ENCODE assay signal across 1 cellular context in the genomic region with DNA sequence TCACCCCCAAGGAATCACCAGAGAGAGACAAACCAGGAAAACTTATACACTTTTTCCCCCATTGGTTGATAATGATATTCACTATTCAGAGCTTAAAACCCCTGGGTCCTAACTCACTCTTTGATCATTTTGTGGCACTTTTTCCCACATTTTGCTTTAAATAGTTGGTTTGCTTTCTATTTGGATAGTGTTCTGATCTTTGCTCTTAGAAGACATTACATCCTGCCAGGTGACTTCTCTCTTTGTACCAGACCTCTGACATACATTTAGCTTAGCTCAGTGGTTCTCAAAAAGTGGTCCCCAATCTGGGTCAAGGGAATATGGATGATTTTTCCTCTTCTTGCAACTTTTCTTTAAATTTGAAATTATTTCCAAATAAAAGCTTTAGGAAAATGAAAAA.
TF ChIP-seq lines count a peak whose summit lies in the region.

No MANE protein-coding gene starts in this region.

TF ChIP-seq in HepG2, 621 proteins besides CTCF, POLR2A, EP300 and RAD21 (continued from another document):
- TF ChIP-seq ETV5 (CRISPR knock-in tag; IDR thresholded peaks at IDR 0.05; ENCODE audit: borderline replicate concordance) (peak; percentile 72; the same call in 1 of the 2 replicates), ONECUT2 (CRISPR knock-in tag; IDR thresholded peaks at IDR 0.05) (no peak), ZIK1 (CRISPR knock-in tag; IDR thresholded peaks at IDR 0.05; ENCODE audit: borderline replicate concordance, low read depth) (no peak), HOXA3 (CRISPR knock-in tag; IDR thresholded peaks at IDR 0.05) (no peak), KLF6 (CRISPR knock-in tag; IDR thresholded peaks at IDR 0.05) (no peak), HNF4A (CRISPR knock-in tag; IDR thresholded peaks at IDR 0.05) (peak; percentile 72), ZNF431 (CRISPR knock-in tag; IDR thresholded peaks at IDR 0.05; ENCODE audit: borderline replicate concordance, low read depth) (no peak), MED1 (CRISPR knock-in tag; IDR thresholded peaks at IDR 0.05) (peak; percentile 82), MXD4 (CRISPR knock-in tag; IDR thresholded peaks at IDR 0.05) (no peak), ZSCAN31 (CRISPR knock-in tag; IDR thresholded peaks at IDR 0.05; ENCODE audit: low read depth) (no peak), ZNF644 (CRISPR knock-in tag; IDR thresholded peaks at IDR 0.05; ENCODE audit: low read depth) (peak; percentile 57; the same call in 1 of the 2 replicates), ATF1 (CRISPR knock-in tag; IDR thresholded peaks at IDR 0.05) (no peak), ZNF354B (CRISPR knock-in tag; IDR thresholded peaks at IDR 0.05) (no peak), TEAD3 (CRISPR knock-in tag; optimal IDR thresholded peaks at IDR 0.05; ENCODE audit: borderline replicate concordance) (peak; percentile 49), KAT8 (CRISPR knock-in tag; IDR thresholded peaks at IDR 0.05) (0 out of 2 replicates have a peak, but pooled peaks have one; percentile 16), ZNF282 (IDR thresholded peaks at IDR 0.05; ENCODE audit: partially characterized antibody) (no peak), ESRRA (CRISPR knock-in tag; IDR thresholded peaks at IDR 0.05; ENCODE audit: low read depth) (no peak), MBD4 (IDR thresholded peaks at IDR 0.05; ENCODE audit: borderline replicate concordance, low read length) (peak; percentile 22; the same call in 1 of the 2 replicates), SRSF9 (IDR thresholded peaks at IDR 0.05; ENCODE audit: borderline replicate concordance, insufficient read depth, low read depth, low read length, poor library complexity, severe bottlenecking) (no peak), NONO (IDR thresholded peaks at IDR 0.05) (no peak), NONO (CRISPR knock-in tag; conservative IDR thresholded peaks at IDR 0.05) (no peak), KDM6A (CRISPR knock-in tag; IDR thresholded peaks at IDR 0.05; ENCODE audit: low read depth) (0 out of 2 replicates have a peak, but pooled peaks have one; percentile 16), RXRB (CRISPR knock-in tag; IDR thresholded peaks at IDR 0.05; ENCODE audit: borderline replicate concordance) (peak; percentile 93), SOX5 (CRISPR knock-in tag; IDR thresholded peaks at IDR 0.05; ENCODE audit: borderline replicate concordance) (peak; percentile 64; the same call in 1 of the 2 replicates), NFIC (IDR thresholded peaks at IDR 0.05; ENCODE audit: low read length) (0 out of 2 replicates have a peak, but pooled peaks have one; percentile 30), HDAC2 (CRISPR knock-in tag; IDR thresholded peaks at IDR 0.05) (peak; percentile 40), ISL2 (CRISPR knock-in tag; IDR thresholded peaks at IDR 0.05) (peak; percentile 34; the same call in 1 of the 2 replicates), MEF2D (CRISPR knock-in tag; IDR thresholded peaks at IDR 0.05) (no peak; the same call in 1 of the 2 replicates), SP4 (CRISPR knock-in tag; IDR thresholded peaks at IDR 0.05) (no peak), NFYB (CRISPR knock-in tag; IDR thresholded peaks at IDR 0.05) (no peak), HOXA7 (CRISPR knock-in tag; IDR thresholded peaks at IDR 0.05) (no peak), ZSCAN29 (CRISPR knock-in tag; conservative IDR thresholded peaks at IDR 0.05) (no peak), ZKSCAN8 (CRISPR knock-in tag; IDR thresholded peaks at IDR 0.05; ENCODE audit: borderline replicate concordance) (peak; percentile 26; the same call in 1 of the 2 replicates), NFE2L1 (CRISPR knock-in tag; IDR thresholded peaks at IDR 0.05; ENCODE audit: borderline replicate concordance) (no peak), TOE1 (CRISPR knock-in tag; IDR thresholded peaks at IDR 0.05) (no peak), MEIS1 (CRISPR knock-in tag; IDR thresholded peaks at IDR 0.05; ENCODE audit: borderline replicate concordance) (0 out of 2 replicates have a peak, but pooled peaks have one; percentile 25)
- TF ChIP-seq, protein P1, sequence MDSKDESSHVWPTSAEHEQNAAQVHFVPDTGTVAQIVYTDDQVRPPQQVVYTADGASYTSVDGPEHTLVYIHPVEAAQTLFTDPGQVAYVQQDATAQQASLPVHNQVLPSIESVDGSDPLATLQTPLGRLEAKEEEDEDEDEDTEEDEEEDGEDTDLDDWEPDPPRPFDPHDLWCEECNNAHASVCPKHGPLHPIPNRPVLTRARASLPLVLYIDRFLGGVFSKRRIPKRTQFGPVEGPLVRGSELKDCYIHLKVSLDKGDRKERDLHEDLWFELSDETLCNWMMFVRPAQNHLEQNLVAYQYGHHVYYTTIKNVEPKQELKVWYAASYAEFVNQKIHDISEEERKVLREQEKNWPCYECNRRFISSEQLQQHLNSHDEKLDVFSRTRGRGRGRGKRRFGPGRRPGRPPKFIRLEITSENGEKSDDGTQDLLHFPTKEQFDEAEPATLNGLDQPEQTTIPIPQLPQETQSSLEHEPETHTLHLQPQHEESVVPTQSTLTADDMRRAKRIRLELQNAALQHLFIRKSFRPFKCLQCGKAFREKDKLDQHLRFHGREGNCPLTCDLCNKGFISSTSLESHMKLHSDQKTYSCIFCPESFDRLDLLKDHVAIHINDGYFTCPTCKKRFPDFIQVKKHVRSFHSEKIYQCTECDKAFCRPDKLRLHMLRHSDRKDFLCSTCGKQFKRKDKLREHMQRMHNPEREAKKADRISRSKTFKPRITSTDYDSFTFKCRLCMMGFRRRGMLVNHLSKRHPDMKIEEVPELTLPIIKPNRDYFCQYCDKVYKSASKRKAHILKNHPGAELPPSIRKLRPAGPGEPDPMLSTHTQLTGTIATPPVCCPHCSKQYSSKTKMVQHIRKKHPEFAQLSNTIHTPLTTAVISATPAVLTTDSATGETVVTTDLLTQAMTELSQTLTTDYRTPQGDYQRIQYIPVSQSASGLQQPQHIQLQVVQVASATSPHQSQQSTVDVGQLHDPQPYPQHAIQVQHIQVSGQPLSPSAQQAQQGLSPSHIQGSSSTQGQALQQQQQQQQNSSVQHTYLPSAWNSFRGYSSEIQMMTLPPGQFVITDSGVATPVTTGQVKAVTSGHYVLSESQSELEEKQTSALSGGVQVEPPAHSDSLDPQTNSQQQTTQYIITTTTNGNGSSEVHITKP (CRISPR knock-in tag; IDR thresholded peaks at IDR 0.05; ENCODE audit: low read depth) = no peak
- TF ChIP-seq, protein P2, sequence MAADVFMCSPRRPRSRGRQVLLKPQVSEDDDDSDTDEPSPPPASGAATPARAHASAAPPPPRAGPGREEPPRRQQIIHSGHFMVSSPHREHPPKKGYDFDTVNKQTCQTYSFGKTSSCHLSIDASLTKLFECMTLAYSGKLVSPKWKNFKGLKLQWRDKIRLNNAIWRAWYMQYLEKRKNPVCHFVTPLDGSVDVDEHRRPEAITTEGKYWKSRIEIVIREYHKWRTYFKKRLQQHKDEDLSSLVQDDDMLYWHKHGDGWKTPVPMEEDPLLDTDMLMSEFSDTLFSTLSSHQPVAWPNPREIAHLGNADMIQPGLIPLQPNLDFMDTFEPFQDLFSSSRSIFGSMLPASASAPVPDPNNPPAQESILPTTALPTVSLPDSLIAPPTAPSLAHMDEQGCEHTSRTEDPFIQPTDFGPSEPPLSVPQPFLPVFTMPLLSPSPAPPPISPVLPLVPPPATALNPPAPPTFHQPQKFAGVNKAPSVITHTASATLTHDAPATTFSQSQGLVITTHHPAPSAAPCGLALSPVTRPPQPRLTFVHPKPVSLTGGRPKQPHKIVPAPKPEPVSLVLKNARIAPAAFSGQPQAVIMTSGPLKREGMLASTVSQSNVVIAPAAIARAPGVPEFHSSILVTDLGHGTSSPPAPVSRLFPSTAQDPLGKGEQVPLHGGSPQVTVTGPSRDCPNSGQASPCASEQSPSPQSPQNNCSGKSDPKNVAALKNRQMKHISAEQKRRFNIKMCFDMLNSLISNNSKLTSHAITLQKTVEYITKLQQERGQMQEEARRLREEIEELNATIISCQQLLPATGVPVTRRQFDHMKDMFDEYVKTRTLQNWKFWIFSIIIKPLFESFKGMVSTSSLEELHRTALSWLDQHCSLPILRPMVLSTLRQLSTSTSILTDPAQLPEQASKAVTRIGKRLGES (CRISPR knock-in tag; IDR thresholded peaks at IDR 0.05; ENCODE audit: borderline replicate concordance) = no peak
- TF ChIP-seq, protein P3, sequence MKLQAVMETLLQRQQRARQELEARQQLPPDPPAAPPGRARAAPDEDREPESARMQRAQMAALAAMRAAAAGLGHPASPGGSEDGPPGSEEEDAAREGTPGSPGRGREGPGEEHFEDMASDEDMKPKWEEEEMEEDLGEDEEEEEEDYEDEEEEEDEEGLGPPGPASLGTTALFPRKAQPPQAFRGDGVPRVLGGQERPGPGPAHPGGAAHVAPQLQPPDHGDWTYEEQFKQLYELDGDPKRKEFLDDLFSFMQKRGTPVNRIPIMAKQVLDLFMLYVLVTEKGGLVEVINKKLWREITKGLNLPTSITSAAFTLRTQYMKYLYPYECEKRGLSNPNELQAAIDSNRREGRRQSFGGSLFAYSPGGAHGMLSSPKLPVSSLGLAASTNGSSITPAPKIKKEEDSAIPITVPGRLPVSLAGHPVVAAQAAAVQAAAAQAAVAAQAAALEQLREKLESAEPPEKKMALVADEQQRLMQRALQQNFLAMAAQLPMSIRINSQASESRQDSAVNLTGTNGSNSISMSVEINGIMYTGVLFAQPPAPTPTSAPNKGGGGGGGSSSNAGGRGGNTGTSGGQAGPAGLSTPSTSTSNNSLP (IDR thresholded peaks at IDR 0.05; ENCODE audit: low read depth, low read length) = no peak
- TF ChIP-seq, protein P4, sequence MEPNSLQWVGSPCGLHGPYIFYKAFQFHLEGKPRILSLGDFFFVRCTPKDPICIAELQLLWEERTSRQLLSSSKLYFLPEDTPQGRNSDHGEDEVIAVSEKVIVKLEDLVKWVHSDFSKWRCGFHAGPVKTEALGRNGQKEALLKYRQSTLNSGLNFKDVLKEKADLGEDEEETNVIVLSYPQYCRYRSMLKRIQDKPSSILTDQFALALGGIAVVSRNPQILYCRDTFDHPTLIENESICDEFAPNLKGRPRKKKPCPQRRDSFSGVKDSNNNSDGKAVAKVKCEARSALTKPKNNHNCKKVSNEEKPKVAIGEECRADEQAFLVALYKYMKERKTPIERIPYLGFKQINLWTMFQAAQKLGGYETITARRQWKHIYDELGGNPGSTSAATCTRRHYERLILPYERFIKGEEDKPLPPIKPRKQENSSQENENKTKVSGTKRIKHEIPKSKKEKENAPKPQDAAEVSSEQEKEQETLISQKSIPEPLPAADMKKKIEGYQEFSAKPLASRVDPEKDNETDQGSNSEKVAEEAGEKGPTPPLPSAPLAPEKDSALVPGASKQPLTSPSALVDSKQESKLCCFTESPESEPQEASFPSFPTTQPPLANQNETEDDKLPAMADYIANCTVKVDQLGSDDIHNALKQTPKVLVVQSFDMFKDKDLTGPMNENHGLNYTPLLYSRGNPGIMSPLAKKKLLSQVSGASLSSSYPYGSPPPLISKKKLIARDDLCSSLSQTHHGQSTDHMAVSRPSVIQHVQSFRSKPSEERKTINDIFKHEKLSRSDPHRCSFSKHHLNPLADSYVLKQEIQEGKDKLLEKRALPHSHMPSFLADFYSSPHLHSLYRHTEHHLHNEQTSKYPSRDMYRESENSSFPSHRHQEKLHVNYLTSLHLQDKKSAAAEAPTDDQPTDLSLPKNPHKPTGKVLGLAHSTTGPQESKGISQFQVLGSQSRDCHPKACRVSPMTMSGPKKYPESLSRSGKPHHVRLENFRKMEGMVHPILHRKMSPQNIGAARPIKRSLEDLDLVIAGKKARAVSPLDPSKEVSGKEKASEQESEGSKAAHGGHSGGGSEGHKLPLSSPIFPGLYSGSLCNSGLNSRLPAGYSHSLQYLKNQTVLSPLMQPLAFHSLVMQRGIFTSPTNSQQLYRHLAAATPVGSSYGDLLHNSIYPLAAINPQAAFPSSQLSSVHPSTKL (CRISPR knock-in tag; IDR thresholded peaks at IDR 0.05) = peak; percentile 81
- TF ChIP-seq, protein P5, sequence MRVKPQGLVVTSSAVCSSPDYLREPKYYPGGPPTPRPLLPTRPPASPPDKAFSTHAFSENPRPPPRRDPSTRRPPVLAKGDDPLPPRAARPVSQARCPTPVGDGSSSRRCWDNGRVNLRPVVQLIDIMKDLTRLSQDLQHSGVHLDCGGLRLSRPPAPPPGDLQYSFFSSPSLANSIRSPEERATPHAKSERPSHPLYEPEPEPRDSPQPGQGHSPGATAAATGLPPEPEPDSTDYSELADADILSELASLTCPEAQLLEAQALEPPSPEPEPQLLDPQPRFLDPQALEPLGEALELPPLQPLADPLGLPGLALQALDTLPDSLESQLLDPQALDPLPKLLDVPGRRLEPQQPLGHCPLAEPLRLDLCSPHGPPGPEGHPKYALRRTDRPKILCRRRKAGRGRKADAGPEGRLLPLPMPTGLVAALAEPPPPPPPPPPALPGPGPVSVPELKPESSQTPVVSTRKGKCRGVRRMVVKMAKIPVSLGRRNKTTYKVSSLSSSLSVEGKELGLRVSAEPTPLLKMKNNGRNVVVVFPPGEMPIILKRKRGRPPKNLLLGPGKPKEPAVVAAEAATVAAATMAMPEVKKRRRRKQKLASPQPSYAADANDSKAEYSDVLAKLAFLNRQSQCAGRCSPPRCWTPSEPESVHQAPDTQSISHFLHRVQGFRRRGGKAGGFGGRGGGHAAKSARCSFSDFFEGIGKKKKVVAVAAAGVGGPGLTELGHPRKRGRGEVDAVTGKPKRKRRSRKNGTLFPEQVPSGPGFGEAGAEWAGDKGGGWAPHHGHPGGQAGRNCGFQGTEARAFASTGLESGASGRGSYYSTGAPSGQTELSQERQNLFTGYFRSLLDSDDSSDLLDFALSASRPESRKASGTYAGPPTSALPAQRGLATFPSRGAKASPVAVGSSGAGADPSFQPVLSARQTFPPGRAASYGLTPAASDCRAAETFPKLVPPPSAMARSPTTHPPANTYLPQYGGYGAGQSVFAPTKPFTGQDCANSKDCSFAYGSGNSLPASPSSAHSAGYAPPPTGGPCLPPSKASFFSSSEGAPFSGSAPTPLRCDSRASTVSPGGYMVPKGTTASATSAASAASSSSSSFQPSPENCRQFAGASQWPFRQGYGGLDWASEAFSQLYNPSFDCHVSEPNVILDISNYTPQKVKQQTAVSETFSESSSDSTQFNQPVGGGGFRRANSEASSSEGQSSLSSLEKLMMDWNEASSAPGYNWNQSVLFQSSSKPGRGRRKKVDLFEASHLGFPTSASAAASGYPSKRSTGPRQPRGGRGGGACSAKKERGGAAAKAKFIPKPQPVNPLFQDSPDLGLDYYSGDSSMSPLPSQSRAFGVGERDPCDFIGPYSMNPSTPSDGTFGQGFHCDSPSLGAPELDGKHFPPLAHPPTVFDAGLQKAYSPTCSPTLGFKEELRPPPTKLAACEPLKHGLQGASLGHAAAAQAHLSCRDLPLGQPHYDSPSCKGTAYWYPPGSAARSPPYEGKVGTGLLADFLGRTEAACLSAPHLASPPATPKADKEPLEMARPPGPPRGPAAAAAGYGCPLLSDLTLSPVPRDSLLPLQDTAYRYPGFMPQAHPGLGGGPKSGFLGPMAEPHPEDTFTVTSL (CRISPR knock-in tag; IDR thresholded peaks at IDR 0.05; ENCODE audit: borderline replicate concordance) = peak; percentile 94; the same call in 1 of the 2 replicates
- TF ChIP-seq, protein P6, sequence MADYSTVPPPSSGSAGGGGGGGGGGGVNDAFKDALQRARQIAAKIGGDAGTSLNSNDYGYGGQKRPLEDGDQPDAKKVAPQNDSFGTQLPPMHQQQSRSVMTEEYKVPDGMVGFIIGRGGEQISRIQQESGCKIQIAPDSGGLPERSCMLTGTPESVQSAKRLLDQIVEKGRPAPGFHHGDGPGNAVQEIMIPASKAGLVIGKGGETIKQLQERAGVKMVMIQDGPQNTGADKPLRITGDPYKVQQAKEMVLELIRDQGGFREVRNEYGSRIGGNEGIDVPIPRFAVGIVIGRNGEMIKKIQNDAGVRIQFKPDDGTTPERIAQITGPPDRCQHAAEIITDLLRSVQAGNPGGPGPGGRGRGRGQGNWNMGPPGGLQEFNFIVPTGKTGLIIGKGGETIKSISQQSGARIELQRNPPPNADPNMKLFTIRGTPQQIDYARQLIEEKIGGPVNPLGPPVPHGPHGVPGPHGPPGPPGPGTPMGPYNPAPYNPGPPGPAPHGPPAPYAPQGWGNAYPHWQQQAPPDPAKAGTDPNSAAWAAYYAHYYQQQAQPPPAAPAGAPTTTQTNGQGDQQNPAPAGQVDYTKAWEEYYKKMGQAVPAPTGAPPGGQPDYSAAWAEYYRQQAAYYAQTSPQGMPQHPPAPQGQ (CRISPR knock-in tag; IDR thresholded peaks at IDR 0.05; ENCODE audit: borderline replicate concordance) = no peak
